In the genomic region with DNA sequence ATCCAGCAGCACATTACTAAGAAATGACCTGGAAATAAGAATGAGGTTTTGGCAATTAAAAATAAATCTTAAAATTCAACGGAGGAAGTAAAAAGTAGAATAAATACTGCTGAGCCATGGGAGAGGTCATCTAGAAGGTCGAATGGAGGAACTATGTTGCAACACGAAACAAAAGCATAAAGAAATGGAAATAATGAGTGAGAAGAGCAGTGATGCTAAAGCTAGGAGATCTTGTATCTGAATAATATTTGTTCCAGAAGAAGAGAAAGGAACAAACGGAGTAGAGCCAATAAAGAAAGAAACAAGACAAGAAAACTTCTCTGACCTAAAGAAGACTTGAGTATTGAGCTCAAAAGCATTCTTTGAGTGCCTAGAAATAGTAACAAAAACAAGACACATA, we compare ENCODE assay signal across 26 cellular contexts. TPM values are rescaled to one million over a fixed set of nuclear protein-coding genes. Genes with fewer than 3 reads are reported as not detected.
DNase-seq lines count a peak whose midpoint lies in the region; ATAC-seq and TF ChIP-seq lines count a peak whose summit lies in the region.
"Had no signal": no experiment of that assay in that cellular context is flagged by ENCODE, and none has a peak within 500 bp of the region (broad histone marks: within the 10 kb centered on the region; RNA-seq: fewer than 3 reads in every experiment).

No MANE protein-coding gene starts in this region.

- H3K27me3 ChIP-seq in ACC112 (ENCODE audit: insufficient read depth, low read length): no peaks in the 10 kb centered on the region
- H3K27me3 ChIP-seq in PC-9 (ENCODE audit: insufficient read depth, low read depth): no peaks in the 10 kb centered on the region
- H3K27me3 ChIP-seq in brain microvascular endothelial cell (replicated peaks): no peaks in the 10 kb centered on the region
- H3K27me3 ChIP-seq: BE2C had no signal

- DNase-seq in PC-9 (no peak), brain microvascular endothelial cell (no peak), iris pigment epithelial cell (ENCODE audit: low read depth) (peak; percentile 63), left cardiac atrium (no peak), SHP77 treated with DMSO at 0.1 percent for 48 hours (lab: John Stamatoyannopoulos, UW) (no peak)
- DNase-seq: BE2C; CD4-positive, alpha-beta T cell; COR-L47; DMS79 treated with DMSO at 0.1 percent for 48 hours; KBM-7; MM.1S; NCI-H1105; NCI-H146; NCI-H2029 treated with DMSO at 0.1 percent for 48 hours; NCI-H2171; NCI-H345; NCI-H524; NCI-H774; NK-92 treated with Interleukin-12 subunit alpha and Interleukin-12 subunit beta, amount 100 ng/mL, for 24 hours; SHP77 had no signal

- no peak overlapping the region for H3K4me3 ChIP-seq in ACC112 (ENCODE audit: low read depth, low read length)
- no peak overlapping the region for H3K4me3 ChIP-seq in PC-9
- no peak overlapping the region for H3K4me3 ChIP-seq in brain microvascular endothelial cell (ENCODE audit: low read depth, low read length)

- H3K36me3 ChIP-seq in ACC112 (ENCODE audit: insufficient read depth, low read length): no peaks in the 10 kb centered on the region
- no peaks in the 10 kb centered on the region for H3K36me3 ChIP-seq in PC-9 (ENCODE audit: low read depth)
- H3K36me3 ChIP-seq in brain microvascular endothelial cell (replicated peaks): no peaks in the 10 kb centered on the region
- H3K36me3 ChIP-seq: BE2C had no signal

- in situ Hi-C loops in brain microvascular endothelial cell (cut with HindIII; ENCODE audit: low pct_ligation_motif_present, low sequenced_read_pairs): no loop called here

- CTCF ChIA-PET in PC-9 (lab: Charles Lee): no interaction called here

- no peak overlapping the region for H3K4me2 ChIP-seq in PC-9

- peaks cover 49% of the 10 kb centered on the region for H3F3A ChIP-seq in PC-9 (ENCODE audit: insufficient read depth, low read depth)

- intact Hi-C loops in PC-9 (cut with micrococcal nuclease; ENCODE audit: unreplicated experiment): no loop called here
- intact Hi-C loops in left cardiac atrium (cut with DNase I): no loop called here

- no peaks in the 10 kb centered on the region for H4K20me1 ChIP-seq in PC-9 (ENCODE audit: insufficient read depth)

- ATAC-seq in left cardiac atrium (no peak), HG02885 (IDR thresholded peaks at IDR 0.05; ENCODE audit: poor library complexity, unreplicated experiment) (no peak), HG03097 (IDR thresholded peaks at IDR 0.05; ENCODE audit: low FRiP score, unreplicated experiment) (no peak)
- ATAC-seq: HepG2, SK-N-SH treated with all-trans-retinoic acid at 6 μM for 48 hours had no signal

- no peak for TF ChIP-seq CTCF in PC-9 (conservative IDR thresholded peaks at IDR 0.05)
- no peak for TF ChIP-seq CTCF in brain microvascular endothelial cell (IDR thresholded peaks at IDR 0.05; ENCODE audit: low read depth, low read length, missing control alignments)

- H2AFZ ChIP-seq in ACC112 (ENCODE audit: low read length, unreplicated experiment) (no peak overlapping the region), PC-9 (no peak overlapping the region)

- H3K79me2 ChIP-seq in ACC112 (ENCODE audit: control insufficient read depth, insufficient read depth, low read length, unreplicated experiment) (no peaks in the 10 kb centered on the region), PC-9 (ENCODE audit: low read depth) (peaks cover 7% of the 10 kb centered on the region)

- no peaks in the 10 kb centered on the region for H3K9me2 ChIP-seq in PC-9 (ENCODE audit: insufficient read depth)

- H3K4me1 ChIP-seq in ACC112 (ENCODE audit: control insufficient read depth, insufficient read depth, low read length, unreplicated experiment) (peaks cover 69% of the 10 kb centered on the region), PC-9 (replicated peaks; ENCODE audit: insufficient read depth) (peaks cover 92% of the 10 kb centered on the region)
- H3K4me1 ChIP-seq: BE2C had no signal

- H3K9me3 ChIP-seq in PC-9 (ENCODE audit: insufficient read depth, low read depth): no peaks in the 10 kb centered on the region
- H3K9me3 ChIP-seq: BE2C had no signal

- POLR2A ChIA-PET in PC-9 (lab: Charles Lee; ENCODE audit: unreplicated experiment): no interaction called here

- no TSS peak for BruUV-seq in PC-9 (replicated peaks; lab: Mats Ljungman, UMichigan)

- H3K27ac ChIP-seq in ACC112 (ENCODE audit: low read depth, low read length) (peak overlapping the region; percentile 64), PC-9 (peak overlapping the region; percentile 36), brain microvascular endothelial cell (peak overlapping the region; percentile 8)

RNA-seq across cellular contexts. Expression of a gene that starts 6.6 kb away (rescaled TPM):
- total RNA-seq in PC-9 (2021) (3,783 and 4,555 TPM in 2 replicates), left cardiac atrium (10 to 100 TPM in 1 of 2 donors, 1 to 10 TPM in 1; 1.0 to 34.3 TPM)
- total RNA-seq: CD4-positive, alpha-beta T cell; HepG2; OCI-LY7 had no signal

RNA-seq across cellular contexts. Expression of a gene that starts 34.6 kb away (rescaled TPM):
- total RNA-seq in PC-9 (2021): 84.1 and 94.9 TPM in 2 replicates
- under 1 TPM in 1 of 2 donors, not detected in 1; 0.44 TPM for total RNA-seq in left cardiac atrium
- total RNA-seq: CD4-positive, alpha-beta T cell; OCI-LY7 had no signal

RNA-seq across cellular contexts. Expression of a gene that starts 48.0 kb away (rescaled TPM):
- total RNA-seq in PC-9 (2021) (2.7 and 5.7 TPM in 2 replicates), left cardiac atrium (not detected)
- total RNA-seq: CD4-positive, alpha-beta T cell; HepG2; OCI-LY7 had no signal

Comparison
In these comparisons a context has a peak if more than half of its experiments do, and no peak if none do; other contexts are left out.
1. H3K27ac ChIP-seq: peak in every context shown above with its lines; median percentile 64 in ACC112; 36 in PC-9; 8 in brain microvascular endothelial cell.
2. RNA of a gene that starts 6.6 kb away (total RNA-seq): 3,783 to 4,555 TPM in PC-9; 1.0 to 34.3 TPM in left cardiac atrium; every median in the first group is over 100 times any median in the second.
3. RNA of a gene that starts 34.6 kb away (total RNA-seq): 84.1 to 94.9 TPM in PC-9; 0.44 TPM in left cardiac atrium; every median in the first group is over 10 times any median in the second.